1 cellular context compared by ENCODE assay signal in the genomic region with DNA sequence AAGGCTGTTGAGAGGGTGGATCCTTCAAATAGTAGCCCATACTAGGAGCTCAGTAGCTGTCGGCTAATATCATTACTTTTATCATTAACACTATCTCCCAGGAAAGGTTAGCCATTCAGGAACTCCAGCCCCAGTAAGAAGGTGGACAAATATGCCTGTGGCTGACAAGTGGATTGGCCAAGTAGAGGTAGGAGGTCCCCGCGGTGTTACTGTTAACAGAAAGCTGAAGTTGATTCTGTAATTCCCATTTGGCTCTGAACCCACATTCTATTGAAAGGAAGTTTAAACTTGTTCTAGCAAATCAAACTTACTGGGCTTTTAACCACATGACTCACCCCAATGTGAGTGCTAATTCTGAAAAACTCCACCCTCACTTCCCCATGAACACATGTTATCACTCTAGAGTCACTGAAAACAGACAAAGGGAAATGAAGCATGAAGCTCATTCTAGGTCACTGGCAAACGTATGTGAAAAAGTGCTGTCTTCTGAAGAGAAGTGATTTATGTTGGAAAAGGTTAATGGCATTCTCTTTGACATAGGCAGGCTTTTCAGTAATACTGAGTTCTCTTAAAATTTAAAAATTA.
TF ChIP-seq lines count a peak whose summit lies in the region.

No MANE protein-coding gene starts in this region.

TF ChIP-seq in GM12878, 131 proteins besides CTCF, POLR2A, EP300 and RAD21 (continued from another document):
- TF ChIP-seq PRDM15 (CRISPR knock-in tag; IDR thresholded peaks at IDR 0.05), result no peak
- no peak for TF ChIP-seq HSF1 (IDR thresholded peaks at IDR 0.05; ENCODE audit: low read depth, low read length)
- no peak for TF ChIP-seq EGR1 (IDR thresholded peaks at IDR 0.05; ENCODE audit: borderline replicate concordance in 1 of 2, low read depth in 2 of 2, low read length in 2 of 2)
- TF ChIP-seq NBN (IDR thresholded peaks at IDR 0.05), result no peak
- no peak for TF ChIP-seq E4F1 (IDR thresholded peaks at IDR 0.05; ENCODE audit: borderline replicate concordance, partially characterized antibody)
